ENCODE assay signal across 8 cellular contexts in genomic region chr17:42072323-42073187, GRCh38. TPM values are rescaled to one million over a fixed set of nuclear protein-coding genes. Genes with fewer than 3 reads are reported as not detected.
DNase-seq lines count a peak whose midpoint lies in the region; ATAC-seq and TF ChIP-seq lines count a peak whose summit lies in the region.

No MANE protein-coding gene starts in this region.

- H3K4me3 ChIP-seq in BJ (ENCODE audit: low read depth, low read length) (0 out of 2 replicates have a peak overlapping the region, but pooled peaks have one; percentile 5), mucosa of descending colon (no peak overlapping the region)

- intact Hi-C loops in mucosa of descending colon (cut with DNase I, micrococcal nuclease): no loop called here

- no peaks in the 10 kb centered on the region for H3K9me3 Mint-ChIP-seq in IgD-negative memory B cell
- H3K9me3 Mint-ChIP-seq in chondrocyte (ENCODE audit: low read depth): no peaks in the 10 kb centered on the region

- H3K4me1 Mint-ChIP-seq in IgD-negative memory B cell (peaks cover 3 to 5% (median 4%) of the 10 kb centered on the region in 3 donors), chondrocyte (ENCODE audit: low read depth) (no peaks in the 10 kb centered on the region)

- ATAC-seq in mucosa of descending colon: peak; percentile 36
- no peak for ATAC-seq in GM21390 (IDR thresholded peaks at IDR 0.05; ENCODE audit: unreplicated experiment)

- peaks cover 10% of the 10 kb centered on the region for H3K4me1 ChIP-seq in mucosa of descending colon (ENCODE audit: low read depth)

- CTCF ChIA-PET in BJ (lab: Yijun Ruan, JAX): interaction anchor here (1.1 to 1.2 kb wide), 3 partner anchors 29 to 341 kb away, joined by 3 read pairs; no protein-coding TSS in a partner anchor

- H3K27me3 Mint-ChIP-seq in IgD-negative memory B cell: peaks cover 12% of the 10 kb centered on the region
- H3K27me3 Mint-ChIP-seq in chondrocyte (ENCODE audit: low read depth): peaks cover 26% of the 10 kb centered on the region

- DNase-seq in BJ (ENCODE audit: low read depth): no peak
- DNase-seq in chondrocyte (ENCODE audit: low spot score): no peak
- no peak for DNase-seq in mucosa of descending colon
- DNase-seq in NCI-H510A (lab: John Stamatoyannopoulos, UW): no peak
- no peak for DNase-seq in OCI-M2 (lab: John Stamatoyannopoulos, UW; ENCODE audit: unreplicated experiment)
- no peak for DNase-seq in HT-29 (ENCODE audit: low spot score)

- no peaks in the 10 kb centered on the region for H3K9me3 ChIP-seq in mucosa of descending colon

- H3K27ac Mint-ChIP-seq in IgD-negative memory B cell (no peak overlapping the region), chondrocyte (ENCODE audit: unreplicated experiment) (no peak overlapping the region)

- POLR2A ChIA-PET in BJ (lab: Charles Lee): no interaction called here

- H3K36me3 ChIP-seq in BJ (ENCODE audit: control insufficient read depth, insufficient read depth, low read length): no peaks in the 10 kb centered on the region
- H3K36me3 ChIP-seq in mucosa of descending colon (ENCODE audit: low read depth): no peaks in the 10 kb centered on the region

- H3K4me3 Mint-ChIP-seq in IgD-negative memory B cell: peak overlapping the region in 3 of 4 donors; percentile 30 to 90 (median 88)
- H3K4me3 Mint-ChIP-seq in chondrocyte (ENCODE audit: unreplicated experiment): no peak overlapping the region

- peaks cover 20% of the 10 kb centered on the region for H3K27me3 ChIP-seq in BJ (ENCODE audit: control insufficient read depth, insufficient read depth, low read length)

- peaks cover 2% of the 10 kb centered on the region for H3K36me3 Mint-ChIP-seq in IgD-negative memory B cell
- H3K36me3 Mint-ChIP-seq in chondrocyte (ENCODE audit: low read depth): no peaks in the 10 kb centered on the region

- TF ChIP-seq CTCF in BJ (IDR thresholded peaks at IDR 0.05; ENCODE audit: insufficient read depth, low read depth, low read length) (no peak), chondrocyte (IDR thresholded peaks at IDR 0.05) (peak; percentile 29), mucosa of descending colon (IDR thresholded peaks at IDR 0.05) (no peak)

RNA-seq across cellular contexts. Expression of gene C17orf113, which starts 22.2 kb away (rescaled TPM):
- 0.07 and 0.11 TPM in 2 replicates for polyA plus RNA-seq in BJ (2011; rRNA removed)
- 0.14 TPM in 1 of 2 replicates, not detected in the other for polyA minus RNA-seq in BJ (2011; rRNA and poly(A)+ RNA removed)
- 0.48 TPM for polyA plus RNA-seq in IgD-negative memory B cell
- 0.24 to 0.77 TPM (median 0.62 TPM) in 3 replicates for total RNA-seq in chondrocyte
- 1 to 10 TPM; 1.2 to 3.8 (median 2.0) TPM for total RNA-seq in mucosa of descending colon
- 3.6 and 3.7 TPM in 2 replicates for total RNA-seq in HT-29 (2014; rRNA removed; shearing (Covaris generic))

RNA-seq across cellular contexts. Expression of gene ZNF385C, which starts 25.7 kb away (rescaled TPM):
- polyA plus RNA-seq in BJ (2011; rRNA removed) (0.04 TPM in 1 of 2 replicates, not detected in the other), IgD-negative memory B cell (0.09 TPM)
- not detected in 2 replicates for polyA minus RNA-seq in BJ (2011; rRNA and poly(A)+ RNA removed)
- total RNA-seq in chondrocyte (0.07 to 0.18 TPM in 2 of 3 replicates, not detected in the other), mucosa of descending colon (under 1 TPM; 0.41 to 0.96 (median 0.58) TPM)
- 0.08 and 0.37 TPM in 2 replicates for total RNA-seq in HT-29 (2014; rRNA removed; shearing (Covaris generic))

RNA-seq across cellular contexts. Expression of gene DHX58, which starts 40.0 kb away (rescaled TPM):
- polyA plus RNA-seq in BJ (2011; rRNA removed) (11.6 and 18.0 TPM in 2 replicates), IgD-negative memory B cell (13.3 TPM)
- polyA minus RNA-seq in BJ (2011; rRNA and poly(A)+ RNA removed): 8.9 and 18.4 TPM in 2 replicates
- total RNA-seq in chondrocyte (0.53 to 0.64 TPM (median 0.55 TPM) in 3 replicates), mucosa of descending colon (10 to 100 TPM; 11.7 to 18.0 (median 14.0) TPM)
- total RNA-seq in HT-29 (2014; rRNA removed; shearing (Covaris generic)): 9.1 and 9.7 TPM in 2 replicates

RNA-seq across cellular contexts. Expression of gene KAT2A, which starts 48.6 kb away (rescaled TPM):
- polyA plus RNA-seq in BJ (2011; rRNA removed): 18.2 and 25.2 TPM in 2 replicates
- polyA minus RNA-seq in BJ (2011; rRNA and poly(A)+ RNA removed): 9.2 and 12.8 TPM in 2 replicates
- 26.7 TPM for polyA plus RNA-seq in IgD-negative memory B cell
- total RNA-seq in chondrocyte: 21.7 to 38.0 TPM (median 22.3 TPM) in 3 replicates
- total RNA-seq in mucosa of descending colon: 10 to 100 TPM; 21.6 to 47.8 (median 31.4) TPM
- 49.6 and 51.9 TPM in 2 replicates for total RNA-seq in HT-29 (2014; rRNA removed; shearing (Covaris generic))

RNA-seq across cellular contexts. Expression of gene HSPB9, which starts 50.0 kb away (rescaled TPM):
- polyA plus RNA-seq in BJ (2011; rRNA removed) (not detected in 2 replicates), IgD-negative memory B cell (0.15 TPM)
- polyA minus RNA-seq in BJ (2011; rRNA and poly(A)+ RNA removed): not detected in 2 replicates
- total RNA-seq in chondrocyte (not detected in 3 replicates), mucosa of descending colon (under 1 TPM in 1 of 3 donors, not detected in 2; 0.28 TPM)
- total RNA-seq in HT-29 (2014; rRNA removed; shearing (Covaris generic)): not detected in 2 replicates
